10 cellular contexts compared by ENCODE assay signal in the genomic region with DNA sequence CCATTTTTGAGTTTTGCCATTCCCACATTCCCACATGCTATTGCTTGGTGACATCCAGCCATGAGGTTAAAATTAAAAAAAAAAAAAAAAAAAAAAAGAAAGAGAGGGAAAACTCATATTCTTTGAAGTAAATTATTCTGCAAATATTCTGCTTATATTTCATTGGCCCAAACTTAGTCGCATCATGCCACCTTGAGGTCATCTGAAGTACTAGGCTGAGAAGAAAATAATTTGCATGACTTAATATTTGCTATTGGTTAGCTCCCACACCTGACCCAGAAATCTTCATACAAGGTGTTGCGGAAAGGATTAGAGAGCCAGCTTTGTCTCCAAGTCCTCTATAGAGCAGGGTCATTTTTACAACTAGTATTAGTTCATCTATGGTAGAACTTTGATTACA.
DNase-seq lines count a peak whose midpoint lies in the region; ATAC-seq and TF ChIP-seq lines count a peak whose summit lies in the region.
"Had no signal": no experiment of that assay in that cellular context is flagged by ENCODE, and none has a peak within 500 bp of the region (broad histone marks: within the 10 kb centered on the region; RNA-seq: fewer than 3 reads in every experiment).

No MANE protein-coding gene starts in this region.

- POLR2A ChIA-PET in WTC11 (lab: Charles Lee) = no interaction called here

- no peaks in the 10 kb centered on the region for H3K9me3 ChIP-seq in left ventricle myocardium inferior (replicated peaks)
- peaks cover 0 to 3% (median 0%) of the 10 kb centered on the region in 12 donors for H3K9me3 ChIP-seq in heart left ventricle
- H3K9me3 ChIP-seq: Caco-2 had no signal

- no peaks in the 10 kb centered on the region for H3K36me3 ChIP-seq in left ventricle myocardium inferior
- H3K36me3 ChIP-seq in heart left ventricle = no peaks in the 10 kb centered on the region

- no peak overlapping the region for H3K27ac ChIP-seq in left ventricle myocardium inferior (replicated peaks)
- H3K27ac ChIP-seq in heart left ventricle = no peak overlapping the region

- CTCF ChIA-PET in WTC11 (lab: Charles Lee) = interaction anchor here (0.6 to 1.4 kb wide), 18 partner anchors 9 to 1156 kb away, joined by 3 to 9 read pairs (median 4); no protein-coding TSS in a partner anchor

- H3K9me3 Mint-ChIP-seq in WTC11 = no peaks in the 10 kb centered on the region

- no peak overlapping the region for H3K27ac Mint-ChIP-seq in WTC11

- no peaks in the 10 kb centered on the region for H3K36me3 Mint-ChIP-seq in WTC11

- no peak overlapping the region for H3K4me3 ChIP-seq in left ventricle myocardium inferior
- H3K4me3 ChIP-seq in heart left ventricle = no peak overlapping the region

- TF ChIP-seq CTCF in left ventricle myocardium inferior (IDR thresholded peaks at IDR 0.05; ENCODE audit: borderline replicate concordance) = peak; percentile 31
- TF ChIP-seq CTCF in heart left ventricle (IDR thresholded peaks at IDR 0.05) = peak in 4 of 12 donors; percentile 8 to 20 (median 16)
- peak; percentile 21; the same call in 1 of the 2 replicates for TF ChIP-seq CTCF in WTC11 (IDR thresholded peaks at IDR 0.05)

- no peak for TF ChIP-seq POLR2A in heart left ventricle (IDR thresholded peaks at IDR 0.05)

- H3K4me1 ChIP-seq in left ventricle myocardium inferior = no peaks in the 10 kb centered on the region
- no peaks in the 10 kb centered on the region for H3K4me1 ChIP-seq in heart left ventricle
- H3K4me1 ChIP-seq: Caco-2 had no signal

- no peak for DNase-seq in left ventricle myocardium inferior
- DNase-seq in heart left ventricle = no peak
- DNase-seq in NAMALWA (ENCODE audit: low spot score) = peak; percentile 67
- no peak for DNase-seq in WTC11 (ENCODE audit: low spot score)
- DNase-seq in stimulated activated CD8-positive, alpha-beta memory T cell treated with anti-CD3 and anti-CD28 coated beads, Interleukin-4, amount 100 ng/mL, for 48 hours = no peak
- DNase-seq in HCEC 1CT = no peak
- no peak for DNase-seq in T-helper 2 cell
- DNase-seq: stimulated activated naive CD4-positive, alpha-beta T cell treated with Interleukin-2 at 50 U/mL for 16 hours had no signal

- intact Hi-C loops in left ventricle myocardium inferior (cut with micrococcal nuclease) = no loop called here
- intact Hi-C loops in heart left ventricle (cut with DNase I) = no loop called here

- H3K27me3 Mint-ChIP-seq in WTC11 (ENCODE audit: low read depth) = no peaks in the 10 kb centered on the region

- no peak for ATAC-seq in heart left ventricle
- peak; percentile 77 for ATAC-seq in WTC11
- ATAC-seq in HG03135 (IDR thresholded peaks at IDR 0.05; ENCODE audit: unreplicated experiment) = no peak

- no peak overlapping the region for H3K4me3 Mint-ChIP-seq in WTC11

- peaks cover 18% of the 10 kb centered on the region for H3K4me1 Mint-ChIP-seq in WTC11

- H3K27me3 ChIP-seq in left ventricle myocardium inferior (ENCODE audit: low read depth) (no peaks in the 10 kb centered on the region), heart left ventricle (no peaks in the 10 kb centered on the region)

- WGBS in heart left ventricle, 4 donors = 79 to 84% (median 81%) methylated on average over 2 of the region's 2 CpGs

TF ChIP-seq in WTC11, 78 proteins besides CTCF, POLR2A, EP300 and RAD21 (continues in another document):
- no peak for TF ChIP-seq FOXK1 (CRISPR knock-in tag; IDR thresholded peaks at IDR 0.05)
- TF ChIP-seq, protein P1, sequence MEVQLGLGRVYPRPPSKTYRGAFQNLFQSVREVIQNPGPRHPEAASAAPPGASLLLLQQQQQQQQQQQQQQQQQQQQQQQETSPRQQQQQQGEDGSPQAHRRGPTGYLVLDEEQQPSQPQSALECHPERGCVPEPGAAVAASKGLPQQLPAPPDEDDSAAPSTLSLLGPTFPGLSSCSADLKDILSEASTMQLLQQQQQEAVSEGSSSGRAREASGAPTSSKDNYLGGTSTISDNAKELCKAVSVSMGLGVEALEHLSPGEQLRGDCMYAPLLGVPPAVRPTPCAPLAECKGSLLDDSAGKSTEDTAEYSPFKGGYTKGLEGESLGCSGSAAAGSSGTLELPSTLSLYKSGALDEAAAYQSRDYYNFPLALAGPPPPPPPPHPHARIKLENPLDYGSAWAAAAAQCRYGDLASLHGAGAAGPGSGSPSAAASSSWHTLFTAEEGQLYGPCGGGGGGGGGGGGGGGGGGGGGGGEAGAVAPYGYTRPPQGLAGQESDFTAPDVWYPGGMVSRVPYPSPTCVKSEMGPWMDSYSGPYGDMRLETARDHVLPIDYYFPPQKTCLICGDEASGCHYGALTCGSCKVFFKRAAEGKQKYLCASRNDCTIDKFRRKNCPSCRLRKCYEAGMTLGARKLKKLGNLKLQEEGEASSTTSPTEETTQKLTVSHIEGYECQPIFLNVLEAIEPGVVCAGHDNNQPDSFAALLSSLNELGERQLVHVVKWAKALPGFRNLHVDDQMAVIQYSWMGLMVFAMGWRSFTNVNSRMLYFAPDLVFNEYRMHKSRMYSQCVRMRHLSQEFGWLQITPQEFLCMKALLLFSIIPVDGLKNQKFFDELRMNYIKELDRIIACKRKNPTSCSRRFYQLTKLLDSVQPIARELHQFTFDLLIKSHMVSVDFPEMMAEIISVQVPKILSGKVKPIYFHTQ (CRISPR knock-in tag; IDR thresholded peaks at IDR 0.05) = no peak
- no peak for TF ChIP-seq TP53 (CRISPR knock-in tag; IDR thresholded peaks at IDR 0.05)
- TF ChIP-seq, protein P2, sequence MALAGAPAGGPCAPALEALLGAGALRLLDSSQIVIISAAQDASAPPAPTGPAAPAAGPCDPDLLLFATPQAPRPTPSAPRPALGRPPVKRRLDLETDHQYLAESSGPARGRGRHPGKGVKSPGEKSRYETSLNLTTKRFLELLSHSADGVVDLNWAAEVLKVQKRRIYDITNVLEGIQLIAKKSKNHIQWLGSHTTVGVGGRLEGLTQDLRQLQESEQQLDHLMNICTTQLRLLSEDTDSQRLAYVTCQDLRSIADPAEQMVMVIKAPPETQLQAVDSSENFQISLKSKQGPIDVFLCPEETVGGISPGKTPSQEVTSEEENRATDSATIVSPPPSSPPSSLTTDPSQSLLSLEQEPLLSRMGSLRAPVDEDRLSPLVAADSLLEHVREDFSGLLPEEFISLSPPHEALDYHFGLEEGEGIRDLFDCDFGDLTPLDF (CRISPR knock-in tag; IDR thresholded peaks at IDR 0.05) = no peak
- TF ChIP-seq ATF1 (CRISPR knock-in tag; IDR thresholded peaks at IDR 0.05) = no peak
- TF ChIP-seq, protein P3, sequence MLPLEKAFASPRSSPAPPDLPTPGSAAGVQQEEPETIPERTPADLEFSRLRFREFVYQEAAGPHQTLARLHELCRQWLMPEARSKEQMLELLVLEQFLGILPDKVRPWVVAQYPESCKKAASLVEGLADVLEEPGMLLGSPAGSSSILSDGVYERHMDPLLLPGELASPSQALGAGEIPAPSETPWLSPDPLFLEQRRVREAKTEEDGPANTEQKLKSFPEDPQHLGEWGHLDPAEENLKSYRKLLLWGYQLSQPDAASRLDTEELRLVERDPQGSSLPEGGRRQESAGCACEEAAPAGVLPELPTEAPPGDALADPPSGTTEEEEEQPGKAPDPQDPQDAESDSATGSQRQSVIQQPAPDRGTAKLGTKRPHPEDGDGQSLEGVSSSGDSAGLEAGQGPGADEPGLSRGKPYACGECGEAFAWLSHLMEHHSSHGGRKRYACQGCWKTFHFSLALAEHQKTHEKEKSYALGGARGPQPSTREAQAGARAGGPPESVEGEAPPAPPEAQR (CRISPR knock-in tag; IDR thresholded peaks at IDR 0.05) = no peak
- TF ChIP-seq, protein P4, sequence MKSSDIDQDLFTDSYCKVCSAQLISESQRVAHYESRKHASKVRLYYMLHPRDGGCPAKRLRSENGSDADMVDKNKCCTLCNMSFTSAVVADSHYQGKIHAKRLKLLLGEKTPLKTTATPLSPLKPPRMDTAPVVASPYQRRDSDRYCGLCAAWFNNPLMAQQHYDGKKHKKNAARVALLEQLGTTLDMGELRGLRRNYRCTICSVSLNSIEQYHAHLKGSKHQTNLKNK (CRISPR knock-in tag; IDR thresholded peaks at IDR 0.05) = no peak
- TF ChIP-seq GRHL2 (CRISPR knock-in tag; IDR thresholded peaks at IDR 0.05; ENCODE audit: insufficient replicate concordance, severe bottlenecking) = no peak
- TF ChIP-seq, protein P5, sequence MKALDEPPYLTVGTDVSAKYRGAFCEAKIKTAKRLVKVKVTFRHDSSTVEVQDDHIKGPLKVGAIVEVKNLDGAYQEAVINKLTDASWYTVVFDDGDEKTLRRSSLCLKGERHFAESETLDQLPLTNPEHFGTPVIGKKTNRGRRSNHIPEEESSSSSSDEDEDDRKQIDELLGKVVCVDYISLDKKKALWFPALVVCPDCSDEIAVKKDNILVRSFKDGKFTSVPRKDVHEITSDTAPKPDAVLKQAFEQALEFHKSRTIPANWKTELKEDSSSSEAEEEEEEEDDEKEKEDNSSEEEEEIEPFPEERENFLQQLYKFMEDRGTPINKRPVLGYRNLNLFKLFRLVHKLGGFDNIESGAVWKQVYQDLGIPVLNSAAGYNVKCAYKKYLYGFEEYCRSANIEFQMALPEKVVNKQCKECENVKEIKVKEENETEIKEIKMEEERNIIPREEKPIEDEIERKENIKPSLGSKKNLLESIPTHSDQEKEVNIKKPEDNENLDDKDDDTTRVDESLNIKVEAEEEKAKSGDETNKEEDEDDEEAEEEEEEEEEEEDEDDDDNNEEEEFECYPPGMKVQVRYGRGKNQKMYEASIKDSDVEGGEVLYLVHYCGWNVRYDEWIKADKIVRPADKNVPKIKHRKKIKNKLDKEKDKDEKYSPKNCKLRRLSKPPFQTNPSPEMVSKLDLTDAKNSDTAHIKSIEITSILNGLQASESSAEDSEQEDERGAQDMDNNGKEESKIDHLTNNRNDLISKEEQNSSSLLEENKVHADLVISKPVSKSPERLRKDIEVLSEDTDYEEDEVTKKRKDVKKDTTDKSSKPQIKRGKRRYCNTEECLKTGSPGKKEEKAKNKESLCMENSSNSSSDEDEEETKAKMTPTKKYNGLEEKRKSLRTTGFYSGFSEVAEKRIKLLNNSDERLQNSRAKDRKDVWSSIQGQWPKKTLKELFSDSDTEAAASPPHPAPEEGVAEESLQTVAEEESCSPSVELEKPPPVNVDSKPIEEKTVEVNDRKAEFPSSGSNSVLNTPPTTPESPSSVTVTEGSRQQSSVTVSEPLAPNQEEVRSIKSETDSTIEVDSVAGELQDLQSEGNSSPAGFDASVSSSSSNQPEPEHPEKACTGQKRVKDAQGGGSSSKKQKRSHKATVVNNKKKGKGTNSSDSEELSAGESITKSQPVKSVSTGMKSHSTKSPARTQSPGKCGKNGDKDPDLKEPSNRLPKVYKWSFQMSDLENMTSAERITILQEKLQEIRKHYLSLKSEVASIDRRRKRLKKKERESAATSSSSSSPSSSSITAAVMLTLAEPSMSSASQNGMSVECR (CRISPR knock-in tag; IDR thresholded peaks at IDR 0.05; ENCODE audit: borderline replicate concordance) = no peak
- TF ChIP-seq EMX1 (CRISPR knock-in tag; IDR thresholded peaks at IDR 0.05) = no peak
- TF ChIP-seq CBFB (CRISPR knock-in tag; IDR thresholded peaks at IDR 0.05; ENCODE audit: low read depth) = no peak
- no peak for TF ChIP-seq TEAD4 (CRISPR knock-in tag; IDR thresholded peaks at IDR 0.05)
